32 cellular contexts compared by ENCODE assay signal in genomic region chr4:153040677-153041076, GRCh38.
"Had no signal": no experiment of that assay in that cellular context is flagged by ENCODE, and none has a peak within 500 bp of the region (broad histone marks: within the 10 kb centered on the region; RNA-seq: fewer than 3 reads in every experiment).

No MANE protein-coding gene starts in this region.

- H3K4me1 ChIP-seq: adrenal gland, ascending aorta, breast epithelium had no signal

- H3K36me3 ChIP-seq: adrenal gland, ascending aorta, brain microvascular endothelial cell, breast epithelium, cardiac muscle cell had no signal

- H3K9me3 ChIP-seq: adrenal gland, ascending aorta, breast epithelium had no signal

- FAIRE-seq: astrocyte, bronchial epithelial cell had no signal

- H3K27ac ChIP-seq: adrenal gland, ascending aorta, brain microvascular endothelial cell, breast epithelium, cardiac muscle cell had no signal

- DNase-seq: activated effector memory CD4-positive, alpha-beta T cell treated with anti-CD3 and anti-CD28 coated beads, Interleukin-2, amount 50 U/mL, for 16 hours; activated effector memory CD4-positive, alpha-beta T cell treated with Interleukin-2 at 50 U/mL for 16 hours; activated gamma-delta T cell; activated gamma-delta T cell treated with Interleukin-2 at 50 U/mL for 16 hours; activated naive CD4-positive, alpha-beta T cell; activated naive CD4-positive, alpha-beta T cell treated with anti-CD3 and anti-CD28 coated beads for 36 hours; activated naive CD4-positive, alpha-beta T cell treated with anti-CD3 and anti-CD28 coated beads, Interleukin-2, amount 10 ng/mL, durations not matched to agents 7 days and 5 days; activated naive CD4-positive, alpha-beta T cell treated with anti-CD3 and anti-CD28 coated beads, Interleukin-2, amount 50 U/mL, for 16 hours; activated naive CD4-positive, alpha-beta T cell treated with Interleukin-2 at 50 U/mL for 16 hours; activated naive CD8-positive, alpha-beta T cell treated with anti-CD3 and anti-CD28 coated beads for 36 hours; activated naive CD8-positive, alpha-beta T cell treated with anti-CD3 and anti-CD28 coated beads, Interleukin-2, amount 10 ng/mL, durations not matched to agents 7 days and 5 days; activated naive CD8-positive, alpha-beta T cell treated with anti-CD3 and anti-CD28 coated beads, Interleukin-2, amount 50 U/mL, for 24 hours; activated T-cell treated with anti-CD3 and anti-CD28 coated beads, Interleukin-2, amount 50 U/mL, for 1 hour; activated T-cell treated with anti-CD3 and anti-CD28 coated beads, Interleukin-2, amount 50 U/mL, for 24 hours; activated T-cell treated with anti-CD3 and anti-CD28 coated beads, Interleukin-2, amount 50 U/mL, for 4 hours; activated T-cell treated with anti-CD3 and anti-CD28 coated beads, Interleukin-2, amount 50 U/mL, for 48 hours; activated T-cell treated with anti-CD3 and anti-CD28 coated beads, Interleukin-2, amount 50 U/mL, for 72 hours; adrenal gland; amniotic stem cell; amygdala; aorta; brain microvascular endothelial cell; caudate nucleus; central memory CD4-positive, alpha-beta T cell; cerebellar nuclear complex had no signal

- H3K4me3 ChIP-seq: adrenal gland, ascending aorta, breast epithelium, cardiac muscle cell had no signal

- ATAC-seq: activated naive CD4-positive, alpha-beta T cell treated with anti-CD3 and anti-CD28 coated beads, Interleukin-2, amount 50 U/mL, for 72 hours; activated naive CD8-positive, alpha-beta T cell treated with anti-CD3 and anti-CD28 coated beads, Interleukin-2, amount 50 U/mL, for 24 hours; activated T-cell treated with anti-CD3 and anti-CD28 coated beads, Interleukin-2, amount 50 U/mL, for 4 hours; activated T-cell treated with anti-CD3 and anti-CD28 coated beads, Interleukin-2, amount 50 U/mL, for 72 hours; activated T-helper 17 cell treated with anti-CD3 and anti-CD28 coated beads, Interleukin-2, amount 50 U/mL, for 72 hours had no signal

- H3K27me3 ChIP-seq: adrenal gland, ascending aorta, brain microvascular endothelial cell, breast epithelium, cardiac muscle cell had no signal
